Comparison of ENCODE assay signal across 24 cellular contexts in the genomic region with DNA sequence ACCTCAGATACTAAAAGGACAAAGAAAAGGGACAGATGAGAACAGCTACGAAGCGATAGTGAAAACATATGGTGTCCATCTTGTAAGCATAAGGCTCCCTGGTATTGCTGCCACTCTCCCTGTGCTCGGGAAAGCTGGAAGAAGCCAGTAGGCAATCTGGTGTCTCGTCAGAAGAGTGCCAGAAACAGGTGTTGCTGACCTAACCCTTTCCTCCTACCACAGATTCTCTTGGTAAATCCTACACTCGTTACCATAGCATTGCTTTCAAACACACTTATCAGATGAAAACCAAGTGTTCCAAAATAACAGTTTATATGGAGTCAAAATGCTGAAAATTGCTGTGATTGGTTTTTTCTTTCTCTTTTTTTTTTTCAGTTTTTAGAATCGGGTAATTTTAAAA.
DNase-seq lines count a peak whose midpoint lies in the region; ATAC-seq, FAIRE-seq and TF ChIP-seq lines count a peak whose summit lies in the region.
"Had no signal": no experiment of that assay in that cellular context is flagged by ENCODE, and none has a peak within 500 bp of the region (broad histone marks: within the 10 kb centered on the region; RNA-seq: fewer than 3 reads in every experiment).

No MANE protein-coding gene starts in this region.

- ATAC-seq in body of pancreas: peak; percentile 40
- ATAC-seq in GM18505 (IDR thresholded peaks at IDR 0.05; ENCODE audit: unreplicated experiment): no peak
- ATAC-seq in GM18517 (IDR thresholded peaks at IDR 0.05; ENCODE audit: unreplicated experiment): no peak
- no peak for ATAC-seq in HG03460 (IDR thresholded peaks at IDR 0.05; ENCODE audit: unreplicated experiment)

- H3K27me3 Mint-ChIP-seq in HFFc6 (ENCODE audit: insufficient read depth): no peaks in the 10 kb centered on the region
- H3K27me3 Mint-ChIP-seq: activated naive CD8-positive, alpha-beta T cell treated with anti-CD3 and anti-CD28 coated beads, Interleukin-2, amount 10 ng/mL, durations not matched to agents 7 days and 5 days; progenitor cell of endocrine pancreas had no signal

- H3K9me3 ChIP-seq in body of pancreas: no peaks in the 10 kb centered on the region
- H3K9me3 ChIP-seq: breast epithelium, vagina had no signal

- no peaks in the 10 kb centered on the region for H3K27me3 ChIP-seq in body of pancreas
- H3K27me3 ChIP-seq: breast epithelium, vagina had no signal

- WGBS in body of pancreas, 2 donors: 78 to 85% methylated on average over 6 of the region's 6 CpGs

- peak overlapping the region; percentile 41 for H3K4me3 Mint-ChIP-seq in HFFc6
- H3K4me3 Mint-ChIP-seq: activated naive CD8-positive, alpha-beta T cell treated with anti-CD3 and anti-CD28 coated beads, Interleukin-2, amount 10 ng/mL, durations not matched to agents 7 days and 5 days; neural crest cell had no signal

- peaks cover 63% of the 10 kb centered on the region for H3K4me1 Mint-ChIP-seq in HFFc6 (ENCODE audit: low read depth)
- H3K4me1 Mint-ChIP-seq: activated naive CD8-positive, alpha-beta T cell treated with anti-CD3 and anti-CD28 coated beads, Interleukin-2, amount 10 ng/mL, durations not matched to agents 7 days and 5 days had no signal

- DNase-seq in D721Med (ENCODE audit: insufficient read length, low spot score) (no peak), HFFc6 (no peak), body of pancreas (no peak), myocyte (ENCODE audit: low read depth) (peak; percentile 88), NCI-H1105 (lab: John Stamatoyannopoulos, UW) (no peak)
- DNase-seq: ACHN; activated CD4-positive, alpha-beta T cell treated with anti-CD3 and anti-CD28 coated beads for 48 hours; activated naive CD8-positive, alpha-beta T cell treated with anti-CD3 and anti-CD28 coated beads, Interleukin-2, amount 10 ng/mL, durations not matched to agents 7 days and 5 days; dermis blood vessel endothelial cell; GOT3; MM.1S; NCI-H187 treated with DMSO at 0.1 percent for 48 hours; NCI-H345; stimulated activated CD4-positive, alpha-beta T cell treated with anti-CD3 and anti-CD28 coated beads, Interleukin-12 subunit alpha, Interleukin-12 subunit beta, amount 100 ng/mL, for 4 hours; stimulated activated CD8-positive, alpha-beta memory T cell treated with anti-CD3 and anti-CD28 coated beads, Interleukin-4, amount 100 ng/mL, for 48 hours had no signal

- TF ChIP-seq CTCF in D721Med (IDR thresholded peaks at IDR 0.05; ENCODE audit: insufficient read depth, missing control alignments): no peak
- TF ChIP-seq CTCF in HFFc6 (IDR thresholded peaks at IDR 0.05): no peak
- no peak for TF ChIP-seq CTCF in body of pancreas (IDR thresholded peaks at IDR 0.05)

- H3K27ac Mint-ChIP-seq in HFFc6: peak overlapping the region; percentile 53
- H3K27ac Mint-ChIP-seq: activated naive CD8-positive, alpha-beta T cell treated with anti-CD3 and anti-CD28 coated beads, Interleukin-2, amount 10 ng/mL, durations not matched to agents 7 days and 5 days; activated T-helper 2 cell treated with anti-CD3 and anti-CD28 coated beads, Interferon-gamma antibody, Interleukin-2, Interleukin-4, amounts not matched to agents 10 μg/mL and 5 μg/mL and 100 μg/mL, durations not matched to agents 14 hours and 24 hours and 36 hours; progenitor cell of endocrine pancreas had no signal

- no peak for TF ChIP-seq POLR2A in body of pancreas (IDR thresholded peaks at IDR 0.05)
- no peak for TF ChIP-seq POLR2A in GM18505 (IDR thresholded peaks at IDR 0.05; ENCODE audit: borderline replicate concordance, extremely low read depth, insufficient read depth, insufficient read length)

- H3K4me3 ChIP-seq in body of pancreas: no peak overlapping the region
- H3K4me3 ChIP-seq: breast epithelium, vagina had no signal

- no peaks in the 10 kb centered on the region for H3K36me3 Mint-ChIP-seq in HFFc6 (ENCODE audit: low read depth)
- H3K36me3 Mint-ChIP-seq: activated naive CD8-positive, alpha-beta T cell treated with anti-CD3 and anti-CD28 coated beads, Interleukin-2, amount 10 ng/mL, durations not matched to agents 7 days and 5 days had no signal

- no peaks in the 10 kb centered on the region for H3K36me3 ChIP-seq in body of pancreas (replicated peaks in 1 of 2; ENCODE audit: insufficient read depth in 1 of 2, low read depth in 2 of 2)
- H3K36me3 ChIP-seq: breast epithelium, vagina had no signal

- intact Hi-C loops in body of pancreas (cut with DNase I): no loop called here

- peak; percentile 97 for FAIRE-seq in D721Med (lab: Jason Lieb, UNC)

- no peak overlapping the region for H3K27ac ChIP-seq in body of pancreas
- H3K27ac ChIP-seq: breast epithelium, epithelial cell of prostate, vagina had no signal

- H3K9me3 Mint-ChIP-seq in HFFc6: no peaks in the 10 kb centered on the region
- H3K9me3 Mint-ChIP-seq: activated naive CD8-positive, alpha-beta T cell treated with anti-CD3 and anti-CD28 coated beads, Interleukin-2, amount 10 ng/mL, durations not matched to agents 7 days and 5 days; activated T-helper 2 cell treated with anti-CD3 and anti-CD28 coated beads, Interferon-gamma antibody, Interleukin-2, Interleukin-4, amounts not matched to agents 10 μg/mL and 5 μg/mL and 100 μg/mL, durations not matched to agents 14 hours and 24 hours and 36 hours had no signal

- peaks cover 6% of the 10 kb centered on the region for H3K4me1 ChIP-seq in body of pancreas
- H3K4me1 ChIP-seq: breast epithelium, vagina had no signal
